18 cellular contexts compared by ENCODE assay signal in genomic region chr7:55587687-55588378, GRCh38. TPM values are rescaled to one million over a fixed set of nuclear protein-coding genes. Genes with fewer than 3 reads are reported as not detected.
DNase-seq lines count a peak whose midpoint lies in the region; ATAC-seq, FAIRE-seq and TF ChIP-seq lines count a peak whose summit lies in the region.
"Had no signal": no experiment of that assay in that cellular context is flagged by ENCODE, and none has a peak within 500 bp of the region (broad histone marks: within the 10 kb centered on the region; RNA-seq: fewer than 3 reads in every experiment).

No MANE protein-coding gene starts in this region.

- peaks cover 6% of the 10 kb centered on the region; the same call in 1 of the 2 replicates for H3K4me1 ChIP-seq in HepG2 (ENCODE audit: insufficient read depth, low read length)
- H3K4me1 ChIP-seq in right lobe of liver = no peaks in the 10 kb centered on the region
- no peaks in the 10 kb centered on the region for H3K4me1 ChIP-seq in OCI-LY1 (ENCODE audit: insufficient read depth, low read length, severe bottlenecking)
- H3K4me1 ChIP-seq: HAP-1 had no signal

- H3K36me3 ChIP-seq in HepG2 (replicated peaks in 1 of 2; ENCODE audit: control insufficient read depth in 1 of 2, insufficient read depth in 2 of 2, low read length in 2 of 2) = no peaks in the 10 kb centered on the region
- H3K36me3 ChIP-seq in right lobe of liver = no peaks in the 10 kb centered on the region
- H3K36me3 ChIP-seq in OCI-LY1 (ENCODE audit: insufficient read depth, low read length) = no peaks in the 10 kb centered on the region
- H3K36me3 ChIP-seq: BLaER1, HAP-1 had no signal

- POLR2A ChIA-PET in HepG2 (lab: Yijun Ruan, JAX) = no interaction called here

- no peaks in the 10 kb centered on the region for H3F3A ChIP-seq in OCI-LY1 (ENCODE audit: insufficient read depth, low read length)

- H3K4me2 ChIP-seq in HepG2 (ENCODE audit: low read depth, low read length) = no peak overlapping the region
- no peak overlapping the region for H3K4me2 ChIP-seq in OCI-LY1 (ENCODE audit: low read length)

- H3K79me2 ChIP-seq in HepG2 (ENCODE audit: insufficient read depth, low read length) (no peaks in the 10 kb centered on the region), OCI-LY1 (ENCODE audit: insufficient read depth, low read length) (no peaks in the 10 kb centered on the region)

- H3K27me3 Mint-ChIP-seq in dendritic cell treated with granulocyte-macrophage colony-stimulating factor and Interleukin-4, amounts not matched to agents 40 ng/mL and 50 ng/mL, for 4 days = peaks cover 47% of the 10 kb centered on the region

- TF ChIP-seq RAD21 in HepG2 (CRISPR knock-in tag; IDR thresholded peaks at IDR 0.05) = no peak

- H4K20me1 ChIP-seq in HepG2 (ENCODE audit: insufficient read depth, low read length) = no peaks in the 10 kb centered on the region
- H4K20me1 ChIP-seq in OCI-LY1 (ENCODE audit: insufficient read depth, low read length) = no peaks in the 10 kb centered on the region
- H4K20me1 ChIP-seq: BLaER1 had no signal

- peak; percentile 34 for ATAC-seq in HepG2
- ATAC-seq in right lobe of liver = no peak
- ATAC-seq in left cardiac atrium = no peak
- ATAC-seq: CD8-positive, alpha-beta T cell had no signal

- TF ChIP-seq CTCF in HepG2 (CRISPR knock-in tag; IDR thresholded peaks at IDR 0.05) (no peak), right lobe of liver (IDR thresholded peaks at IDR 0.05) (no peak), OCI-LY1 (IDR thresholded peaks at IDR 0.05; ENCODE audit: low read length) (peak; percentile 50)

- H3K27ac Mint-ChIP-seq in dendritic cell treated with granulocyte-macrophage colony-stimulating factor and Interleukin-4, amounts not matched to agents 40 ng/mL and 50 ng/mL, for 4 days = peak overlapping the region; percentile 55
- H3K27ac Mint-ChIP-seq: CD8-positive, alpha-beta T cell had no signal

- H3K4me3 ChIP-seq in HepG2 (replicated peaks in 1 of 3; ENCODE audit: insufficient read depth in 1 of 3, low read depth in 2 of 3, low read length in 3 of 3) (no peak overlapping the region), right lobe of liver (no peak overlapping the region), OCI-LY1 (ENCODE audit: low read depth, low read length, poor library complexity, severe bottlenecking) (no peak overlapping the region)
- H3K4me3 ChIP-seq: BLaER1, HAP-1 had no signal

- no peaks in the 10 kb centered on the region for H3K9me2 ChIP-seq in OCI-LY1 (ENCODE audit: low read depth, low read length)

- H3K9ac ChIP-seq in HepG2 (ENCODE audit: insufficient read depth, low read depth, low read length) = no peak overlapping the region
- no peak overlapping the region for H3K9ac ChIP-seq in OCI-LY1 (ENCODE audit: low read length)
- H3K9ac ChIP-seq: BLaER1 had no signal

- peaks cover 27% of the 10 kb centered on the region for H3K4me1 Mint-ChIP-seq in dendritic cell treated with granulocyte-macrophage colony-stimulating factor and Interleukin-4, amounts not matched to agents 40 ng/mL and 50 ng/mL, for 4 days (ENCODE audit: low read depth)

- H3K9me3 Mint-ChIP-seq in dendritic cell treated with granulocyte-macrophage colony-stimulating factor and Interleukin-4, amounts not matched to agents 40 ng/mL and 50 ng/mL, for 4 days = no peaks in the 10 kb centered on the region
- H3K9me3 Mint-ChIP-seq: CD8-positive, alpha-beta T cell had no signal

- H3K9me3 ChIP-seq in HepG2 (ENCODE audit: low read length) (no peaks in the 10 kb centered on the region), right lobe of liver (no peaks in the 10 kb centered on the region), OCI-LY1 (ENCODE audit: low read length) (no peaks in the 10 kb centered on the region)
- H3K9me3 ChIP-seq: BLaER1, HAP-1 had no signal

- H2AFZ ChIP-seq in HepG2 (ENCODE audit: low read length) = no peak overlapping the region
- H2AFZ ChIP-seq in OCI-LY1 (ENCODE audit: low read length) = no peak overlapping the region

- H3K27ac ChIP-seq in HepG2 (ENCODE audit: extremely low read length, insufficient read depth, low read length) (no peak overlapping the region), right lobe of liver (no peak overlapping the region), OCI-LY1 (ENCODE audit: low read depth, low read length, poor library complexity, severe bottlenecking) (no peak overlapping the region)
- H3K27ac ChIP-seq: BLaER1 had no signal

- TF ChIP-seq EP300 in HepG2 (IDR thresholded peaks at IDR 0.05; ENCODE audit: low read depth in 2 of 2, low read length in 2 of 2) = no peak
- no peak for TF ChIP-seq EP300 in HepG2 (CRISPR knock-in tag; IDR thresholded peaks at IDR 0.05; ENCODE audit: borderline replicate concordance)

- no peak overlapping the region for H3K4me3 Mint-ChIP-seq in dendritic cell treated with granulocyte-macrophage colony-stimulating factor and Interleukin-4, amounts not matched to agents 40 ng/mL and 50 ng/mL, for 4 days
- H3K4me3 Mint-ChIP-seq: CD8-positive, alpha-beta T cell had no signal

- no peak for DNase-seq in HepG2 (ENCODE audit: low spot score)
- no peak for DNase-seq in right lobe of liver
- DNase-seq in urothelium cell line (ENCODE audit: low spot score) = no peak
- no peak for DNase-seq in cerebellar cortex (ENCODE audit: low spot score)
- no peak for DNase-seq in left cardiac atrium
- no peak for DNase-seq in stimulated activated CD4-positive, alpha-beta T cell treated with anti-CD3 and anti-CD28 coated beads, Interleukin-12 subunit alpha, Interleukin-12 subunit beta, amount 100 ng/mL, for 4 hours
- DNase-seq: 8988T; CD8-positive, alpha-beta T cell; DMS53; KG1; MV-4-11; NCI-H1694 treated with DMSO at 0.1 percent for 48 hours; NCI-H2227 treated with DMSO at 0.1 percent for 48 hours; SW 1271 had no signal

- H3K27me3 ChIP-seq in HepG2 (ENCODE audit: control insufficient read depth in 1 of 2, insufficient read depth in 2 of 2, low read length in 2 of 2) (peaks cover 0 to 14% of the 10 kb centered on the region in 2 experiments; a peak in 2 of 5 replicates), right lobe of liver (no peaks in the 10 kb centered on the region), OCI-LY1 (ENCODE audit: insufficient read depth, low read length) (peaks cover 5% of the 10 kb centered on the region; the same call in 1 of the 2 replicates)
- H3K27me3 ChIP-seq: BLaER1 had no signal

- H3K36me3 Mint-ChIP-seq in dendritic cell treated with granulocyte-macrophage colony-stimulating factor and Interleukin-4, amounts not matched to agents 40 ng/mL and 50 ng/mL, for 4 days (ENCODE audit: low read depth) = no peaks in the 10 kb centered on the region
- H3K36me3 Mint-ChIP-seq: CD8-positive, alpha-beta T cell had no signal

- intact Hi-C loops in HepG2 (cut with micrococcal nuclease; ENCODE audit: unreplicated experiment) = no loop called here
- intact Hi-C loops in right lobe of liver (cut with DNase I) = no loop called here
- intact Hi-C loops in dendritic cell treated with granulocyte-macrophage colony-stimulating factor and Interleukin-4, amounts not matched to agents 40 ng/mL and 50 ng/mL, for 4 days (cut with micrococcal nuclease) = no loop called here
- intact Hi-C loops in left cardiac atrium (cut with DNase I) = no loop called here

- no TSS peak for BruUV-seq in HepG2 (replicated peaks; lab: Mats Ljungman, UMichigan)

- FAIRE-seq in HepG2 (lab: Jason Lieb, UNC) (no peak), urothelium cell line (lab: Jason Lieb, UNC) (peak; percentile 68)

- TF ChIP-seq POLR2A in HepG2 (IDR thresholded peaks at IDR 0.05; ENCODE audit: insufficient read depth in 1 of 2, low read depth in 2 of 2, low read length in 2 of 2) (no peak), right lobe of liver (IDR thresholded peaks at IDR 0.05) (no peak)

- WGBS in HepG2 (ENCODE audit: low lambda C conversion rate) = 17% methylated on average over 8 of the region's 8 CpGs
- WGBS in right lobe of liver (ENCODE audit: insufficient coverage, low coverage, low lambda C conversion rate, missing lambda C conversion rate) = 39% methylated on average over 3 of the region's 8 CpGs

- in situ Hi-C loops in HepG2 (cut with HindIII; ENCODE audit: extremely low pct_ligation_motif_present, low pct_unique_long_range_greater_than_20kb) = no loop called here

- CTCF ChIA-PET in HepG2 (lab: Yijun Ruan, JAX; ENCODE audit: low intra/inter-chr PET ratio, low total read pairs) = no interaction called here

TF ChIP-seq in HepG2, 621 proteins besides CTCF, POLR2A, EP300 and RAD21 (continues in another document):
- no peak for TF ChIP-seq U2AF1 (optimal IDR thresholded peaks at IDR 0.05; ENCODE audit: low read depth, low read length)
- TF ChIP-seq PRMT3 (CRISPR knock-in tag; IDR thresholded peaks at IDR 0.05; ENCODE audit: borderline replicate concordance, low read depth) = no peak
- no peak for TF ChIP-seq MAFG (CRISPR knock-in tag; IDR thresholded peaks at IDR 0.05)
- TF ChIP-seq SYNCRIP (IDR thresholded peaks at IDR 0.05; ENCODE audit: insufficient read depth, low read depth, low read length) = no peak
- TF ChIP-seq JARID2 (CRISPR knock-in tag; IDR thresholded peaks at IDR 0.05; ENCODE audit: insufficient replicate concordance) = no peak
- TF ChIP-seq ZNF451 (CRISPR knock-in tag; IDR thresholded peaks at IDR 0.05) = no peak

RNA-seq across cellular contexts. Expression of gene VOPP1, which starts 15.5 kb away (rescaled TPM):
- total RNA-seq in HepG2 (2016; rRNA removed; fragmentation: Illumina TruSeq; extraction: Trizol) (49.9 and 55.3 TPM in 2 replicates), right lobe of liver (10 to 100 TPM; 15.8 to 30.3 (median 23.2) TPM), left cardiac atrium (10 to 100 TPM; 28.9 to 32.2 TPM)
- 29.6 and 31.7 TPM in 2 replicates for total RNA-seq in HepG2 (2016; cell fraction: cytosol; rRNA removed; fragmentation: Illumina TruSeq; extraction: Trizol; ENCODE audit: low read depth)
- total RNA-seq in HepG2 (2016; cell fraction: insoluble cytoplasmic fraction; rRNA removed; fragmentation: Illumina TruSeq; extraction: Trizol) = 43.7 and 56.7 TPM in 2 replicates
- total RNA-seq in HepG2 (2016; cell fraction: membrane; rRNA removed; fragmentation: Illumina TruSeq; extraction: Trizol) = 74.9 and 78.9 TPM in 2 replicates
- 43.5 and 50.2 TPM in 2 replicates for total RNA-seq in HepG2 (2016; cell fraction: nucleus; rRNA removed; fragmentation: Illumina TruSeq; extraction: Trizol)
- 21.3 and 21.8 TPM in 2 replicates for polyA plus RNA-seq in HepG2 (2011; rRNA removed)
- polyA plus RNA-seq in HepG2 (2011; cell fraction: cytosol; rRNA removed) = 21.1 and 24.6 TPM in 2 replicates
- polyA plus RNA-seq in HepG2 (2011; cell fraction: nucleus; rRNA removed) = 12.5 and 14.4 TPM in 2 replicates
- 24.1 and 26.8 TPM in 2 replicates for polyA plus RNA-seq in HepG2 (2012)
- polyA plus RNA-seq in HepG2 (2016; cell fraction: cytosol; fragmentation: Illumina TruSeq; extraction: Trizol; ENCODE audit: low read depth) = 32.1 and 36.4 TPM in 2 replicates
- polyA plus RNA-seq in HepG2 (2016; cell fraction: insoluble cytoplasmic fraction; fragmentation: Illumina TruSeq; extraction: Trizol; ENCODE audit: low read depth) = 38.0 and 40.3 TPM in 2 replicates
- 62.2 and 67.1 TPM in 2 replicates for polyA plus RNA-seq in HepG2 (2016; cell fraction: membrane; fragmentation: Illumina TruSeq; extraction: Trizol; ENCODE audit: low read depth)
- polyA plus RNA-seq in HepG2 (2016; cell fraction: nucleus; fragmentation: Illumina TruSeq; extraction: Trizol; ENCODE audit: insufficient read depth, low read depth) = 49.8 and 50.9 TPM in 2 replicates
- polyA minus RNA-seq in HepG2 (2011; rRNA and poly(A)+ RNA removed; ENCODE audit: low replicate concordance) = 59.2 and 63.5 TPM in 2 replicates
- polyA minus RNA-seq in HepG2 (2011; cell fraction: cytosol; rRNA and poly(A)+ RNA removed) = 28.0 and 28.5 TPM in 2 replicates
- polyA minus RNA-seq in HepG2 (2011; cell fraction: nucleus; rRNA and poly(A)+ RNA removed) = 19.4 and 23.2 TPM in 2 replicates
